29 cellular contexts compared by ENCODE assay signal in the genomic region with DNA sequence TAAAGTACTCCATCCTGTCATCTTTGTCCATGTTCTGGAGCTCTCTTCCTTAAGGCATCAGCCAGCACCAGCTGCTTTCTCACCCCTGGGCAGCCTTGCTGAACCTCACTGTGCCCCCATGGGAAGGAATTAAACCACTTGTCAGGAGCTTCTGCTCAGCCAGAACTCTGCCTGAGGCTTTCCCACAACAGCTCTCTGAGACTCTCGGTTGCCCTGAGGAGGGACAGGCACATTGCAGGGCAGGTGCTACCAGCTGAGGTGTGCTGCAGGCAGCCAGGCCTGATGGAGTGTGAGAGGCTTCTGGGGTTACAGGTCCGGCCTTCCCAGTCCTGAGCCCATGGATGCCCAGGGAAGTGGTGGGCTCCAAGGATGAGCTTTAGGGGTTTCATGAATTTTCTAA. TPM values are rescaled to one million over a fixed set of nuclear protein-coding genes. Genes with fewer than 3 reads are reported as not detected.
A peak's percentile ranks its signal among the peaks of the same experiment; 100 is the strongest.
DNase-seq lines count a peak whose midpoint lies in the region; ATAC-seq, FAIRE-seq and TF ChIP-seq lines count a peak whose summit lies in the region.
"Had no signal": no experiment of that assay in that cellular context is flagged by ENCODE, and none has a peak within 500 bp of the region (broad histone marks: within the 10 kb centered on the region; RNA-seq: fewer than 3 reads in every experiment).

No MANE protein-coding gene starts in this region.

- H3K79me2 ChIP-seq in K562 (ENCODE audit: control insufficient read depth, insufficient read depth, low read length), result no peaks in the 10 kb centered on the region

- no peaks in the 10 kb centered on the region for H3K36me3 ChIP-seq in K562 (ENCODE audit: control insufficient read depth, insufficient read depth, low read length)
- H3K36me3 ChIP-seq: BLaER1, SJSA1 had no signal

- H3K36me3 Mint-ChIP-seq in immature natural killer cell, result no peaks in the 10 kb centered on the region
- H3K36me3 Mint-ChIP-seq: CD4-positive, alpha-beta memory T cell had no signal

- no peak overlapping the region for H3K4me3 Mint-ChIP-seq in immature natural killer cell
- H3K4me3 Mint-ChIP-seq: CD4-positive, alpha-beta memory T cell; H9 had no signal

- DNase-seq in DMS53 (lab: John Stamatoyannopoulos, UW) (peak; percentile 33), DMS53 treated with DMSO at 0.1 percent for 48 hours (lab: John Stamatoyannopoulos, UW; ENCODE audit: unreplicated experiment) (no peak), ELF-1 (ENCODE audit: low read depth, low spot score) (peak; percentile 9), NCI-H187 treated with DMSO at 0.1 percent for 48 hours (lab: John Stamatoyannopoulos, UW) (peak; percentile 60), K562 (ENCODE audit: extremely low read depth in 1 of 4, low spot score in 3 of 4) (no peak), immature natural killer cell (no peak), occipital lobe (lab: John Stamatoyannopoulos, UW) (no peak)
- DNase-seq: ACHN; Caco-2; CD4-positive, alpha-beta memory T cell; EL; H9; KG1; MV-4-11; NCI-H1105 treated with DMSO at 0.1 percent for 48 hours; NCI-H1694 treated with DMSO at 0.1 percent for 48 hours; NCI-H2171 treated with DMSO at 0.1 percent for 48 hours; NCI-H446; NCI-H774; T-helper 1 cell had no signal

- TF ChIP-seq CTCF in K562 (IDR thresholded peaks at IDR 0.05 in 2 of 3, conservative IDR thresholded peaks at IDR 0.05 in 1 of 3; ENCODE audit: insufficient read depth in 2 of 3, low read depth in 1 of 3, low read length in 3 of 3), result no peak

- intact Hi-C loops in K562 (cut with micrococcal nuclease), result no loop called here

- BruUV-seq in K562 (replicated peaks; lab: Mats Ljungman, UMichigan), result no TSS peak

- no peaks in the 10 kb centered on the region for H3K4me1 Mint-ChIP-seq in immature natural killer cell

- no peaks in the 10 kb centered on the region for H3K4me1 ChIP-seq in K562 (replicated peaks in 1 of 2; ENCODE audit: control insufficient read depth in 2 of 2, insufficient read depth in 2 of 2, low read length in 2 of 2)
- H3K4me1 ChIP-seq: Caco-2, SJSA1 had no signal

- H4K20me1 ChIP-seq in K562 (replicated peaks; ENCODE audit: control insufficient read depth, insufficient read depth, low read length), result no peaks in the 10 kb centered on the region
- H4K20me1 ChIP-seq: BLaER1 had no signal

- CTCF ChIA-PET in K562 (lab: Yijun Ruan, JAX; ENCODE audit: low intra/inter-chr PET ratio), result no interaction called here

- no peak overlapping the region for H3K9ac ChIP-seq in K562 (ENCODE audit: insufficient read depth in 1 of 2, low read depth in 2 of 2, low read length in 2 of 2)
- H3K9ac ChIP-seq: BLaER1 had no signal

- TF ChIP-seq POLR2A in K562 (conservative IDR thresholded peaks at IDR 0.05), result no peak

- H3K9me3 ChIP-seq in K562 (replicated peaks; ENCODE audit: control insufficient read depth, insufficient read depth, low read depth, low read length), result no peaks in the 10 kb centered on the region
- H3K9me3 ChIP-seq: Caco-2 had no signal

- H3K27ac ChIP-seq in K562 (ENCODE audit: extremely low read depth, low read depth, low read length), result no peak overlapping the region
- H3K27ac ChIP-seq: 22Rv1, BLaER1, HL-60, SJSA1 had no signal

- no peak overlapping the region for H3K4me3 ChIP-seq in K562
- H3K4me3 ChIP-seq: BLaER1, SJSA1 had no signal

- TF ChIP-seq RAD21 in K562 (CRISPR knock-in tag; conservative IDR thresholded peaks at IDR 0.05 in 1 of 2, IDR thresholded peaks at IDR 0.05 in 1 of 2), result no peak

- 0% methylated on average over 2 of the region's 2 CpGs for WGBS in K562 (ENCODE audit: insufficient coverage, low coverage, missing lambda C conversion rate)

- H3K27me3 ChIP-seq in K562 (ENCODE audit: control insufficient read depth in 2 of 2, insufficient read depth in 2 of 2, low read length in 2 of 2), result peaks cover 12 to 24% of the 10 kb centered on the region in 2 experiments
- H3K27me3 ChIP-seq: BLaER1 had no signal

- peak overlapping the region; percentile 78; the same call in 1 of the 2 replicates for H2AFZ ChIP-seq in K562 (ENCODE audit: low read depth, low read length)

- in situ Hi-C loops in K562 (cut with MboI), result no loop called here

- no peaks in the 10 kb centered on the region for H3K9me1 ChIP-seq in K562 (ENCODE audit: control insufficient read depth, insufficient read depth, low read length)

- H3K27ac Mint-ChIP-seq in immature natural killer cell, result no peak overlapping the region
- H3K27ac Mint-ChIP-seq: CD4-positive, alpha-beta memory T cell; H9 had no signal

- no peak overlapping the region for H3K4me2 ChIP-seq in K562 (ENCODE audit: insufficient read depth, low read length)
- H3K4me2 ChIP-seq: BLaER1 had no signal

- H3K9me3 Mint-ChIP-seq in immature natural killer cell, result no peaks in the 10 kb centered on the region
- H3K9me3 Mint-ChIP-seq: H9 had no signal

- POLR2A ChIA-PET in K562 (lab: Yijun Ruan, JAX), result interaction anchor here (0.6 to 1.0 kb wide), 3 partner anchors 10 to 386 kb away, joined by 3 read pairs; no protein-coding TSS in a partner anchor

- FAIRE-seq in K562 (lab: Jason Lieb, UNC), result no peak
- FAIRE-seq: RCC 7860 had no signal

- no peak for TF ChIP-seq EP300 in K562 (IDR thresholded peaks at IDR 0.05; ENCODE audit: low read length)

- peaks cover 0 to 16% (median 7%) of the 10 kb centered on the region in 3 donors for H3K27me3 Mint-ChIP-seq in immature natural killer cell (ENCODE audit: low read depth in 3 of 3)

- ATAC-seq in K562, result no peak
- no peak for ATAC-seq in GM18873 (IDR thresholded peaks at IDR 0.05; ENCODE audit: low FRiP score, unreplicated experiment)
- ATAC-seq: Right ventricle myocardium inferior had no signal

TF ChIP-seq in K562, 482 proteins besides CTCF, POLR2A, EP300 and RAD21:
- TF ChIP-seq SRSF3 (IDR thresholded peaks at IDR 0.05; ENCODE audit: insufficient read depth, low read length), result no peak
- TF ChIP-seq TAF1 (IDR thresholded peaks at IDR 0.05; ENCODE audit: control insufficient read depth, extremely low read depth, insufficient read depth, low read length, severe bottlenecking), result no peak

RNA-seq across cellular contexts. Expression of gene FAM163A, which starts 30.9 kb away (rescaled TPM):
- total RNA-seq in K562 (2011; cell fraction: chromatin; rRNA removed; ENCODE audit: low replicate concordance), result not detected in 2 replicates
- not detected in 2 replicates for total RNA-seq in K562 (2011; cell fraction: nucleolus; rRNA removed)
- total RNA-seq in K562 (2011; cell fraction: nucleoplasm; rRNA removed), result not detected in 2 replicates
- total RNA-seq in K562 (2014; rRNA removed) (not detected in 2 replicates), K562 (2014; rRNA removed; fragmentation: Illumina TruSeq; extraction: Trizol) (not detected in 2 replicates), K562 (2015; rRNA removed; fragmentation: Illumina TruSeq; extraction: Trizol) (not detected in 2 replicates), K562 (2021) (not detected in 2 replicates), occipital lobe (under 0.01 TPM)
- polyA plus RNA-seq in K562 (2011; rRNA removed) (not detected in 2 replicates), K562 (2014; fragmentation: Illumina TruSeq; extraction: Trizol) (not detected in 2 replicates), K562 (2014; fragmentation: Nextera tagmentation; extraction: Ambion mirVana) (not detected), K562 (2014; rRNA removed) (not detected in 2 replicates), immature natural killer cell (not detected)
- polyA plus RNA-seq in K562 (2011; cell fraction: cytosol; rRNA removed), result not detected in 2 replicates
- not detected in 2 replicates for polyA plus RNA-seq in K562 (2011; cell fraction: nucleus; rRNA removed)
- not detected in 2 replicates for polyA plus RNA-seq in K562 (2012)
- polyA minus RNA-seq in K562 (2011; rRNA and poly(A)+ RNA removed), result not detected in 2 replicates
- not detected in 2 replicates for polyA minus RNA-seq in K562 (2011; cell fraction: cytosol; rRNA and poly(A)+ RNA removed)
- not detected in 2 replicates for polyA minus RNA-seq in K562 (2011; cell fraction: nucleus; rRNA and poly(A)+ RNA removed)
- total RNA-seq: Caco-2, HT-29, OCI-LY7, SJSA1 had no signal

Comparison
In these comparisons a context has a peak if more than half of its experiments do, and no peak if none do; other contexts are left out.
1. DNase-seq: peak in DMS53 (single experiment), ELF-1 (single experiment) and NCI-H187 treated with DMSO at 0.1 percent for 48 hours (single experiment); none in DMS53 treated with DMSO at 0.1 percent for 48 hours (single experiment), K562 (0 of 4), immature natural killer cell (0 of 3) and occipital lobe (single experiment).